ENCODE assay signal across 35 cellular contexts in the genomic region with DNA sequence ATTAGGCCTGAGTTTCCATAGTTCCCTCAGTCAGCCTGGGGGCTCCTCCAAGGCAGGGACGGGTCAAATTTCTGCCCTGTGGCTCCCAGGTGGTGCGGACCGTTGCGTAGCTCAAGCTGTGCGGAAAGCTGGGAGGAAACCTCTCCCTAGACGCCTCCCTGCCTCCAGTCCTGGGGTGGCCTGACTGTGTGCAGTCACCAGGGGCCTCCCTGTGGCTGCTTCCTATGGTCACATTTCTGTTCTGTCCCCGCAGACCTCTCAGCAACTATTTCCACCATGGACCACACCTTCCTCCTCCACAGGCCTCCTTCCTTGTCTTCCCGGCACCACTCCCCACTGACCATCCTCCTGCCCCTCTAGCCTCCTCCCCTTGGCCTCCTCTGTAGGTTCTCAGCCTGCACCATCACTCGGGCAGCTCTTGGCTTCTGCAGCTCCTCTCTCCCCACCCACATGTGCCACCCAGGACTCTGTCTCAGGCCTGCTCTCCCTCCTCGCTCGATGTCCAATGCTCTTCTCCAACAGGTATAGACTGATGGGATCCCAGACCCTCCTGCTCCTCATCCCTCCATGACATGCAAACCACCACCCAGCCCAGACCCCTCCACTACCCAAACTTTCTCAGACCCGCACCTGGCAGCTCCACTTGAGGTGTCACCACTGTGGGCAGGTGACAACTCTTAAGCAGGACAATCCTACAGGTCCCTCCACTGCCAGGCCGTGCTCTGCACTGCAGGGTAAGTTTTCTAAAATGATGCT. TPM values are rescaled to one million over a fixed set of nuclear protein-coding genes. Genes with fewer than 3 reads are reported as not detected.
"Had no signal": no experiment of that assay in that cellular context is flagged by ENCODE, and none has a peak within 500 bp of the region (broad histone marks: within the 10 kb centered on the region; RNA-seq: fewer than 3 reads in every experiment).

No MANE protein-coding gene starts in this region.

- H3K4me3 Mint-ChIP-seq: activated CD4-positive, alpha-beta memory T cell treated with anti-CD3 and anti-CD28 coated beads for 36 hours; activated CD4-positive, alpha-beta T cell treated with anti-CD3 and anti-CD28 coated beads, Interleukin-2, amount 10 ng/mL, durations not matched to agents 24 days and 14 days; activated naive CD4-positive, alpha-beta T cell treated with anti-CD3 and anti-CD28 coated beads for 36 hours; activated naive CD8-positive, alpha-beta T cell treated with anti-CD3 and anti-CD28 coated beads for 36 hours; activated T-helper 1 cell treated with anti-CD3 and anti-CD28 coated beads, Interleukin-12 subunit alpha, Interleukin-12 subunit beta, Interleukin-2, Interleukin-4 antibody, amounts not matched to agents 30 ng/mL and 10 ng/mL and 1 ng/mL, durations not matched to agents 14 hours and 24 hours and 36 hours; dendritic cell treated with granulocyte-macrophage colony-stimulating factor and Interleukin-4, amounts not matched to agents 40 ng/mL and 50 ng/mL, for 4 days; natural killer cell treated with Interleukin-12 subunit alpha and Interleukin-12 subunit beta and Interleukin-15 and Interleukin-18, amount 100 ng/mL, for 72 hours; stimulated activated naive B cell treated with anti-CD40 and anti-IgM and Interleukin-4, amounts not matched to agents 10 μg/mL and 1 μg/mL and 100 μg/mL, for 72 hours had no signal

- H3K27ac ChIP-seq: breast epithelium, epithelial cell of prostate, esophagus squamous epithelium, left ventricle myocardium inferior, pancreas, psoas muscle, sigmoid colon, stomach, thyroid gland, upper lobe of right lung had no signal

- H3K36me3 Mint-ChIP-seq: activated CD4-positive, alpha-beta memory T cell treated with anti-CD3 and anti-CD28 coated beads for 36 hours; activated naive CD8-positive, alpha-beta T cell treated with anti-CD3 and anti-CD28 coated beads for 36 hours; natural killer cell treated with Interleukin-12 subunit alpha and Interleukin-12 subunit beta and Interleukin-15 and Interleukin-18, amount 100 ng/mL, for 72 hours; stimulated activated naive B cell treated with anti-CD40 and anti-IgM and Interleukin-4, amounts not matched to agents 10 μg/mL and 1 μg/mL and 100 μg/mL, for 72 hours had no signal

- H3K4me1 ChIP-seq: breast epithelium, left ventricle myocardium inferior, pancreas, psoas muscle, sigmoid colon, stomach, thyroid gland, upper lobe of right lung had no signal

- H3K27me3 Mint-ChIP-seq: activated CD4-positive, alpha-beta T cell treated with anti-CD3 and anti-CD28 coated beads, Interleukin-2, amount 10 ng/mL, durations not matched to agents 24 days and 14 days had no signal

- H3K9me3 ChIP-seq: breast epithelium, esophagus squamous epithelium, left ventricle myocardium inferior, mucosa of descending colon, pancreas, psoas muscle, sigmoid colon, stomach, thyroid gland, upper lobe of right lung had no signal

- H3K27ac Mint-ChIP-seq: activated CD4-positive, alpha-beta memory T cell treated with anti-CD3 and anti-CD28 coated beads for 36 hours; activated CD4-positive, alpha-beta T cell treated with anti-CD3 and anti-CD28 coated beads, Interleukin-2, amount 10 ng/mL, durations not matched to agents 24 days and 14 days; activated naive CD4-positive, alpha-beta T cell treated with anti-CD3 and anti-CD28 coated beads for 36 hours; activated naive CD8-positive, alpha-beta T cell treated with anti-CD3 and anti-CD28 coated beads for 36 hours; activated T-helper 1 cell treated with anti-CD3 and anti-CD28 coated beads, Interleukin-12 subunit alpha, Interleukin-12 subunit beta, Interleukin-2, Interleukin-4 antibody, amounts not matched to agents 30 ng/mL and 10 ng/mL and 1 ng/mL, durations not matched to agents 14 hours and 24 hours and 36 hours; dendritic cell treated with granulocyte-macrophage colony-stimulating factor and Interleukin-4, amounts not matched to agents 40 ng/mL and 50 ng/mL, for 4 days; natural killer cell treated with Interleukin-12 subunit alpha and Interleukin-12 subunit beta and Interleukin-15 and Interleukin-18, amount 100 ng/mL, for 72 hours had no signal

- FAIRE-seq: endometrium, islet of Langerhans, pancreas, small intestine had no signal

- H3K4me1 Mint-ChIP-seq: activated naive CD8-positive, alpha-beta T cell treated with anti-CD3 and anti-CD28 coated beads for 36 hours had no signal

- H3K9me3 Mint-ChIP-seq: activated CD4-positive, alpha-beta memory T cell treated with anti-CD3 and anti-CD28 coated beads for 36 hours; activated CD4-positive, alpha-beta T cell treated with anti-CD3 and anti-CD28 coated beads, Interleukin-2, amount 10 ng/mL, durations not matched to agents 24 days and 14 days; activated naive CD4-positive, alpha-beta T cell treated with anti-CD3 and anti-CD28 coated beads for 36 hours; activated naive CD8-positive, alpha-beta T cell treated with anti-CD3 and anti-CD28 coated beads for 36 hours; activated T-helper 1 cell treated with anti-CD3 and anti-CD28 coated beads, Interleukin-12 subunit alpha, Interleukin-12 subunit beta, Interleukin-2, Interleukin-4 antibody, amounts not matched to agents 30 ng/mL and 10 ng/mL and 1 ng/mL, durations not matched to agents 14 hours and 24 hours and 36 hours; dendritic cell treated with granulocyte-macrophage colony-stimulating factor and Interleukin-4, amounts not matched to agents 40 ng/mL and 50 ng/mL, for 4 days; natural killer cell treated with Interleukin-12 subunit alpha and Interleukin-12 subunit beta and Interleukin-15 and Interleukin-18, amount 100 ng/mL, for 72 hours; stimulated activated naive B cell treated with anti-CD40 and anti-IgM and Interleukin-4, amounts not matched to agents 10 μg/mL and 1 μg/mL and 100 μg/mL, for 72 hours had no signal

- H3K4me3 ChIP-seq: breast epithelium, esophagus squamous epithelium, left ventricle myocardium inferior, lung, mucosa of descending colon, pancreas, psoas muscle, sigmoid colon, stomach, thyroid gland, upper lobe of right lung had no signal

- DNase-seq: activated CD4-positive, alpha-beta memory T cell treated with anti-CD3 and anti-CD28 coated beads for 36 hours; activated CD4-positive, alpha-beta T cell treated with anti-CD3 and anti-CD28 coated beads, Interleukin-2, amount 10 ng/mL, durations not matched to agents 24 days and 14 days; activated CD4-positive, CD25-positive, alpha-beta regulatory T cell treated with anti-CD3 and anti-CD28 coated beads, Interleukin-2, amount 50 U/mL, for 72 hours; activated CD8-positive, alpha-beta memory T cell treated with anti-CD3 and anti-CD28 coated beads, Interleukin-2, amount 50 U/mL, for 4 hours; activated effector memory CD4-positive, alpha-beta T cell treated with anti-CD3 and anti-CD28 coated beads, Interleukin-2, amount 50 U/mL, for 16 hours; activated naive CD4-positive, alpha-beta T cell treated with anti-CD3 and anti-CD28 coated beads for 36 hours; activated naive CD8-positive, alpha-beta T cell treated with anti-CD3 and anti-CD28 coated beads for 36 hours; activated T-cell treated with anti-CD3 and anti-CD28 coated beads, Interleukin-2, amount 50 U/mL, for 1 hour; amygdala; central memory CD4-positive, alpha-beta T cell; effector CD4-positive, alpha-beta T cell; esophagus squamous epithelium; foreskin melanocyte; left ventricle myocardium inferior; mucosa of descending colon; sigmoid colon; small intestine; stimulated activated CD4-positive, alpha-beta T cell treated with anti-CD3 and anti-CD28 coated beads, Interleukin-1b, Interleukin-23, amount 100 ng/mL, for 48 hours; stimulated activated naive B cell treated with anti-CD40 and anti-IgM and Interleukin-4, amounts not matched to agents 10 μg/mL and 1 μg/mL and 100 μg/mL, for 72 hours; stomach; T-helper 2 cell; thyroid gland; upper lobe of right lung had no signal

- H3K36me3 ChIP-seq: breast epithelium, esophagus squamous epithelium, left ventricle myocardium inferior, pancreas, sigmoid colon, stomach, thyroid gland, upper lobe of right lung had no signal

- ATAC-seq: mucosa of descending colon; natural killer cell treated with Interleukin-12 subunit alpha and Interleukin-12 subunit beta and Interleukin-15 and Interleukin-18, amount 100 ng/mL, for 72 hours; pancreas; psoas muscle; stimulated activated naive B cell treated with anti-CD40 and anti-IgM and Interleukin-4, amounts not matched to agents 10 μg/mL and 1 μg/mL and 100 μg/mL, for 72 hours; upper lobe of right lung had no signal

- H3K27me3 ChIP-seq: breast epithelium, pancreas, thyroid gland, upper lobe of right lung had no signal

RNA-seq across cellular contexts. Expression of gene GHRL, which starts 55.1 kb away (rescaled TPM):
- total RNA-seq: activated CD8-positive, alpha-beta memory T cell treated with anti-CD3 and anti-CD28 coated beads for 36 hours; activated naive CD4-positive, alpha-beta T cell treated with anti-CD3 and anti-CD28 coated beads for 36 hours; myocyte had no signal
